Comparison of ENCODE assay signal across 8 cellular contexts in the genomic region with DNA sequence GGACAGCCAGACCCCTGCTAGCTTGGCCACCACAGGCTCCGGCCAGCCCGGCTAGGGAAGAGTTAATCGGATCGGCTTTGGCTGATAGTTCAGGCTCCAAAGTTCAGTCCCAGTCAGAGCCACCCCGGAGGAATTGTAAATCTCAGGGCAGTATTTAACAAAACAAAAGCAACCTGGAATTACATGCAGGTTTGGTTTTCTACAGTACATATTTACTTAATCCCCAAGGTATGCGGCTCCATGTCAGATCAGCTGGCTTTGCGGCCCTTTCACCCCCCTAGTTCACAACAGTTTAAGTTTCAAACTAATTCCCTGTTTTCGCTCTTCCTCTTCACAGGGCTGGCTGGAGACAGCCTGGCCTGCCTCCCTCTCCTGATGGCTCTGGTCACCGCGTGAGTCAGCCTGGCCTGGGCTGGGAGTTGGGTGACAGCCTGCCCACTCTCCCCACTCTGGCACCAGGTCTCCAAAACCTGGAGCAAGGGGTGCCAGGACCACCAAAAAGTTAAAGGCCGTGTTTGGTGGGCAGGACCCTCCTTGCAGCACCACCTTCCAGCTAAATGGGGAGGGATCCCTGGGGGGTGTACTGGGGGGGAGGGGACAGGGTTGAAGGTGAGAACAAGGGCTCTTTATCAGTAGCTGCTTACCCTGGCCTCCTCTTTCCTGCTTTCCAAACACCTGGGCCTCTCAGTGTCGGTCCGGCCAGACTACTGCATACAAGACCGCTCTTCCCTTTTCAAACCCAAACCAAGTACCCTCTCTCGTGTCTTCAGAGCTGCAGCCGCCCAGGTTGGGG. TPM values are rescaled to one million over a fixed set of nuclear protein-coding genes. Genes with fewer than 3 reads are reported as not detected.
DNase-seq lines count a peak whose midpoint lies in the region; ATAC-seq and TF ChIP-seq lines count a peak whose summit lies in the region.
"Had no signal": no experiment of that assay in that cellular context is flagged by ENCODE, and none has a peak within 500 bp of the region (broad histone marks: within the 10 kb centered on the region; RNA-seq: fewer than 3 reads in every experiment).

No MANE protein-coding gene starts in this region.

- TF ChIP-seq EP300 in suprapubic skin (IDR thresholded peaks at IDR 0.05), result no peak

- no peaks in the 10 kb centered on the region for H3K9me3 ChIP-seq in liver (ENCODE audit: control insufficient read depth in 4 of 4, low read length in 3 of 4)
- H3K9me3 ChIP-seq in suprapubic skin, result no peaks in the 10 kb centered on the region

- TF ChIP-seq CTCF in liver (IDR thresholded peaks at IDR 0.05; ENCODE audit: low read depth, low read length, missing input control), result no peak
- no peak for TF ChIP-seq CTCF in suprapubic skin (IDR thresholded peaks at IDR 0.05)

- TF ChIP-seq POLR2A in suprapubic skin (IDR thresholded peaks at IDR 0.05), result no peak

- H3K4me1 ChIP-seq in liver (ENCODE audit: control insufficient read depth in 4 of 4, insufficient read depth in 4 of 4, low read length in 3 of 4), result peaks cover 8 to 47% (median 32%) of the 10 kb centered on the region in 4 donors
- peaks cover 68% of the 10 kb centered on the region for H3K4me1 ChIP-seq in suprapubic skin

- H3K36me3 ChIP-seq in liver (ENCODE audit: control insufficient read depth in 4 of 4, insufficient read depth in 3 of 4, low read depth in 1 of 4, low read length in 3 of 4) (peaks cover 0 to 16% (median 7%) of the 10 kb centered on the region in 4 donors), suprapubic skin (peaks cover 15% of the 10 kb centered on the region)

- H3K4me3 ChIP-seq in liver (ENCODE audit: low read depth in 1 of 3, low read length in 3 of 3) (peak overlapping the region; percentile 85 to 97 (median 90)), suprapubic skin (peak overlapping the region; percentile 87)

- H3K27me3 ChIP-seq in liver (ENCODE audit: control insufficient read depth in 4 of 4, insufficient read depth in 4 of 4, low read length in 3 of 4) (no peaks in the 10 kb centered on the region), suprapubic skin (no peaks in the 10 kb centered on the region)

- DNase-seq in H4 (ENCODE audit: low spot score), result peak; percentile 72
- DNase-seq in NCI-H526 treated with DMSO at 0.1 percent for 48 hours (lab: John Stamatoyannopoulos, UW), result peak; percentile 38
- peak in 1 of 2 donors; percentile 78 for DNase-seq in suprapubic skin (ENCODE audit: low spot score in 2 of 2)

- no peak for ATAC-seq in GM19351 (IDR thresholded peaks at IDR 0.05; ENCODE audit: unreplicated experiment)
- ATAC-seq in HG03442 (IDR thresholded peaks at IDR 0.05; ENCODE audit: unreplicated experiment), result no peak

- peak overlapping the region; percentile 94 to 100 for H3K9ac ChIP-seq in liver (ENCODE audit: low read depth in 1 of 2, low read length in 2 of 2)

- peak in 1 of 2 donors; percentile 60 for TF ChIP-seq RAD21 in liver (IDR thresholded peaks at IDR 0.05)

- H3K27ac ChIP-seq in cingulate gyrus (ENCODE audit: low read depth, low read length) (peak overlapping the region; percentile 91), liver (ENCODE audit: low read depth in 1 of 2, low read length in 2 of 2) (peak overlapping the region; percentile 99), suprapubic skin (peak overlapping the region; percentile 94)

- 8% methylated on average over 16 of the region's 16 CpGs for WGBS in liver
- WGBS in suprapubic skin, result 10% methylated on average over 16 of the region's 16 CpGs

TF ChIP-seq in liver, 16 proteins besides CTCF, POLR2A, EP300 and RAD21:
- peak; percentile 87 for TF ChIP-seq TAF1 (conservative IDR thresholded peaks at IDR 0.05)
- TF ChIP-seq, protein P1, sequence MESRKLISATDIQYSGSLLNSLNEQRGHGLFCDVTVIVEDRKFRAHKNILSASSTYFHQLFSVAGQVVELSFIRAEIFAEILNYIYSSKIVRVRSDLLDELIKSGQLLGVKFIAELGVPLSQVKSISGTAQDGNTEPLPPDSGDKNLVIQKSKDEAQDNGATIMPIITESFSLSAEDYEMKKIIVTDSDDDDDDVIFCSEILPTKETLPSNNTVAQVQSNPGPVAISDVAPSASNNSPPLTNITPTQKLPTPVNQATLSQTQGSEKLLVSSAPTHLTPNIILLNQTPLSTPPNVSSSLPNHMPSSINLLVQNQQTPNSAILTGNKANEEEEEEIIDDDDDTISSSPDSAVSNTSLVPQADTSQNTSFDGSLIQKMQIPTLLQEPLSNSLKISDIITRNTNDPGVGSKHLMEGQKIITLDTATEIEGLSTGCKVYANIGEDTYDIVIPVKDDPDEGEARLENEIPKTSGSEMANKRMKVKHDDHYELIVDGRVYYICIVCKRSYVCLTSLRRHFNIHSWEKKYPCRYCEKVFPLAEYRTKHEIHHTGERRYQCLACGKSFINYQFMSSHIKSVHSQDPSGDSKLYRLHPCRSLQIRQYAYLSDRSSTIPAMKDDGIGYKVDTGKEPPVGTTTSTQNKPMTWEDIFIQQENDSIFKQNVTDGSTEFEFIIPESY (IDR thresholded peaks at IDR 0.05), result peak; percentile 78
- no peak for TF ChIP-seq GABPA (IDR thresholded peaks at IDR 0.05 in 1 of 2, conservative IDR thresholded peaks at IDR 0.05 in 1 of 2)
- TF ChIP-seq FOXA1 (IDR thresholded peaks at IDR 0.05), result peak; percentile 86
- TF ChIP-seq YY1 (IDR thresholded peaks at IDR 0.05), result peak; percentile 62
- peak in 1 of 2 donors; percentile 73 for TF ChIP-seq EGR1 (IDR thresholded peaks at IDR 0.05; ENCODE audit: low read depth in 2 of 2)
- TF ChIP-seq, protein P2, sequence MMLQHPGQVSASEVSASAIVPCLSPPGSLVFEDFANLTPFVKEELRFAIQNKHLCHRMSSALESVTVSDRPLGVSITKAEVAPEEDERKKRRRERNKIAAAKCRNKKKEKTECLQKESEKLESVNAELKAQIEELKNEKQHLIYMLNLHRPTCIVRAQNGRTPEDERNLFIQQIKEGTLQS (IDR thresholded peaks at IDR 0.05), result no peak
- TF ChIP-seq RXRA (IDR thresholded peaks at IDR 0.05), result peak; percentile 85 to 96
- peak in 1 of 2 donors; percentile 88 for TF ChIP-seq JUND (IDR thresholded peaks at IDR 0.05)
- TF ChIP-seq NR2F2 (IDR thresholded peaks at IDR 0.05), result peak; percentile 33
- TF ChIP-seq, protein P3, sequence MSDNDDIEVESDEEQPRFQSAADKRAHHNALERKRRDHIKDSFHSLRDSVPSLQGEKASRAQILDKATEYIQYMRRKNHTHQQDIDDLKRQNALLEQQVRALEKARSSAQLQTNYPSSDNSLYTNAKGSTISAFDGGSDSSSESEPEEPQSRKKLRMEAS (IDR thresholded peaks at IDR 0.05), result peak; percentile 80
- TF ChIP-seq FOXA2 (IDR thresholded peaks at IDR 0.05), result peak; percentile 98
- TF ChIP-seq, protein P4, sequence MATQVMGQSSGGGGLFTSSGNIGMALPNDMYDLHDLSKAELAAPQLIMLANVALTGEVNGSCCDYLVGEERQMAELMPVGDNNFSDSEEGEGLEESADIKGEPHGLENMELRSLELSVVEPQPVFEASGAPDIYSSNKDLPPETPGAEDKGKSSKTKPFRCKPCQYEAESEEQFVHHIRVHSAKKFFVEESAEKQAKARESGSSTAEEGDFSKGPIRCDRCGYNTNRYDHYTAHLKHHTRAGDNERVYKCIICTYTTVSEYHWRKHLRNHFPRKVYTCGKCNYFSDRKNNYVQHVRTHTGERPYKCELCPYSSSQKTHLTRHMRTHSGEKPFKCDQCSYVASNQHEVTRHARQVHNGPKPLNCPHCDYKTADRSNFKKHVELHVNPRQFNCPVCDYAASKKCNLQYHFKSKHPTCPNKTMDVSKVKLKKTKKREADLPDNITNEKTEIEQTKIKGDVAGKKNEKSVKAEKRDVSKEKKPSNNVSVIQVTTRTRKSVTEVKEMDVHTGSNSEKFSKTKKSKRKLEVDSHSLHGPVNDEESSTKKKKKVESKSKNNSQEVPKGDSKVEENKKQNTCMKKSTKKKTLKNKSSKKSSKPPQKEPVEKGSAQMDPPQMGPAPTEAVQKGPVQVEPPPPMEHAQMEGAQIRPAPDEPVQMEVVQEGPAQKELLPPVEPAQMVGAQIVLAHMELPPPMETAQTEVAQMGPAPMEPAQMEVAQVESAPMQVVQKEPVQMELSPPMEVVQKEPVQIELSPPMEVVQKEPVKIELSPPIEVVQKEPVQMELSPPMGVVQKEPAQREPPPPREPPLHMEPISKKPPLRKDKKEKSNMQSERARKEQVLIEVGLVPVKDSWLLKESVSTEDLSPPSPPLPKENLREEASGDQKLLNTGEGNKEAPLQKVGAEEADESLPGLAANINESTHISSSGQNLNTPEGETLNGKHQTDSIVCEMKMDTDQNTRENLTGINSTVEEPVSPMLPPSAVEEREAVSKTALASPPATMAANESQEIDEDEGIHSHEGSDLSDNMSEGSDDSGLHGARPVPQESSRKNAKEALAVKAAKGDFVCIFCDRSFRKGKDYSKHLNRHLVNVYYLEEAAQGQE (IDR thresholded peaks at IDR 0.05), result peak; percentile 78
- TF ChIP-seq HNF4G (IDR thresholded peaks at IDR 0.05), result peak; percentile 92
- peak; percentile 87 for TF ChIP-seq SP1 (IDR thresholded peaks at IDR 0.05)
- TF ChIP-seq HNF4A (conservative IDR thresholded peaks at IDR 0.05), result peak; percentile 95 to 97

RNA-seq across cellular contexts. Expression of a gene that starts 1.9 kb away (rescaled TPM):
- 38.1 and 43.1 TPM in 2 replicates for total RNA-seq in H4 (2014; rRNA removed; shearing (Covaris generic))
- 100 to 1,000 TPM in 1 of 2 donors, 10 to 100 TPM in 1; 62.6 to 146 TPM for total RNA-seq in liver
- 100 to 1,000 TPM; 170 to 185 TPM for polyA plus RNA-seq in liver
- 10 to 100 TPM; 73.3 to 86.9 (median 80.2) TPM for total RNA-seq in suprapubic skin

RNA-seq across cellular contexts. Expression of a gene that starts 27.8 kb away (rescaled TPM):
- not detected in 2 replicates for total RNA-seq in H4 (2014; rRNA removed; shearing (Covaris generic))
- total RNA-seq in liver (not detected), suprapubic skin (not detected)
- polyA plus RNA-seq in liver, result not detected
- total RNA-seq: subcutaneous adipose tissue had no signal
